ENCODE assay signal across 17 cellular contexts in genomic region chr3:6781103-6781502, GRCh38.
DNase-seq lines count a peak whose midpoint lies in the region; ATAC-seq, FAIRE-seq and TF ChIP-seq lines count a peak whose summit lies in the region.
"Had no signal": no experiment of that assay in that cellular context is flagged by ENCODE, and none has a peak within 500 bp of the region (broad histone marks: within the 10 kb centered on the region; RNA-seq: fewer than 3 reads in every experiment).

No MANE protein-coding gene starts in this region.

- H3K79me2 ChIP-seq in astrocyte (ENCODE audit: insufficient read depth, low read length) = no peaks in the 10 kb centered on the region

- DNase-seq in DMS153 (lab: John Stamatoyannopoulos, UW) (peak; percentile 40), DMS153 treated with DMSO at 0.1 percent for 48 hours (lab: John Stamatoyannopoulos, UW; ENCODE audit: unreplicated experiment) (no peak), NCI-H2029 treated with DMSO at 0.1 percent for 48 hours (lab: John Stamatoyannopoulos, UW) (peak; percentile 13), astrocyte (ENCODE audit: low read depth) (peak; percentile 6), iPS-NIHi11 (ENCODE audit: low spot score) (peak; percentile 5), T-helper 2 cell (no peak), NAMALWA (ENCODE audit: low spot score) (no peak)
- DNase-seq: AML-193; CD4-positive, CD25-positive, alpha-beta regulatory T cell; DMS79; GM23248; IMR-90 had no signal

- H3K27me3 Mint-ChIP-seq in astrocyte (ENCODE audit: low read depth, unreplicated experiment) = no peaks in the 10 kb centered on the region
- H3K27me3 Mint-ChIP-seq: CD4-positive, CD25-positive, alpha-beta regulatory T cell had no signal

- no peaks in the 10 kb centered on the region for H3K4me1 ChIP-seq in astrocyte (ENCODE audit: insufficient read depth, low read length)
- H3K4me1 ChIP-seq: BLaER1 had no signal

- no peak overlapping the region for H3K27ac ChIP-seq in astrocyte (ENCODE audit: low read depth, low read length)
- H3K27ac ChIP-seq: 22Rv1, BLaER1, GM23248 had no signal

- H3K4me3 ChIP-seq in astrocyte (ENCODE audit: insufficient read depth, low read depth, low read length) = no peak overlapping the region
- H3K4me3 ChIP-seq: BLaER1, GM12878, GM23248 had no signal

- no peaks in the 10 kb centered on the region for H4K20me1 ChIP-seq in astrocyte (ENCODE audit: insufficient read depth, low read length)
- H4K20me1 ChIP-seq: BLaER1 had no signal

- ATAC-seq in HG02840 (IDR thresholded peaks at IDR 0.05; ENCODE audit: low FRiP score, unreplicated experiment) = no peak
- ATAC-seq: GM12878 had no signal

- no peak overlapping the region for H3K4me3 Mint-ChIP-seq in astrocyte (ENCODE audit: unreplicated experiment)
- H3K4me3 Mint-ChIP-seq: CD4-positive, CD25-positive, alpha-beta regulatory T cell had no signal

- no peaks in the 10 kb centered on the region for H3K4me1 Mint-ChIP-seq in astrocyte (ENCODE audit: low read depth, unreplicated experiment)
- H3K4me1 Mint-ChIP-seq: CD4-positive, CD25-positive, alpha-beta regulatory T cell had no signal

- FAIRE-seq in astrocyte (lab: Jason Lieb, UNC) = no peak
- FAIRE-seq: GM12878, GM18507 had no signal

- H3K9ac ChIP-seq in astrocyte (ENCODE audit: low read length) = no peak overlapping the region
- H3K9ac ChIP-seq: BLaER1, GM23248 had no signal

- no peaks in the 10 kb centered on the region for H3K36me3 ChIP-seq in astrocyte (ENCODE audit: insufficient read depth, low read length)
- H3K36me3 ChIP-seq: BLaER1 had no signal

- no peak for TF ChIP-seq CTCF in astrocyte (IDR thresholded peaks at IDR 0.05; ENCODE audit: insufficient read depth, low read depth, low read length)

- H2AFZ ChIP-seq in astrocyte (ENCODE audit: low read depth, low read length) = no peak overlapping the region
- H2AFZ ChIP-seq: GM23248 had no signal

- no peaks in the 10 kb centered on the region for H3K9me3 Mint-ChIP-seq in astrocyte (ENCODE audit: unreplicated experiment)

- no peaks in the 10 kb centered on the region for H3K9me3 ChIP-seq in astrocyte (ENCODE audit: insufficient read depth, low read depth, low read length)
- H3K9me3 ChIP-seq: BLaER1 had no signal

- H3K27ac Mint-ChIP-seq in astrocyte (ENCODE audit: unreplicated experiment) = no peak overlapping the region
- H3K27ac Mint-ChIP-seq: CD4-positive, CD25-positive, alpha-beta regulatory T cell had no signal

- no peak overlapping the region for H3K4me2 ChIP-seq in astrocyte (ENCODE audit: low read length)
- H3K4me2 ChIP-seq: BLaER1 had no signal

- H3K36me3 Mint-ChIP-seq in astrocyte (ENCODE audit: low read depth, unreplicated experiment) = no peaks in the 10 kb centered on the region
- H3K36me3 Mint-ChIP-seq: CD4-positive, CD25-positive, alpha-beta regulatory T cell had no signal

- no peaks in the 10 kb centered on the region for H3K27me3 ChIP-seq in astrocyte (ENCODE audit: insufficient read depth, low read length)
- H3K27me3 ChIP-seq: BLaER1 had no signal

Comparison
In these comparisons a context has a peak if more than half of its experiments do, and no peak if none do; other contexts are left out.
1. DNase-seq: peak in DMS153 (single experiment), NCI-H2029 treated with DMSO at 0.1 percent for 48 hours (single experiment), astrocyte (single experiment) and iPS-NIHi11 (single experiment); none in DMS153 treated with DMSO at 0.1 percent for 48 hours (single experiment), T-helper 2 cell (0 of 5) and NAMALWA (single experiment).